14 cellular contexts compared by ENCODE assay signal in the genomic region with DNA sequence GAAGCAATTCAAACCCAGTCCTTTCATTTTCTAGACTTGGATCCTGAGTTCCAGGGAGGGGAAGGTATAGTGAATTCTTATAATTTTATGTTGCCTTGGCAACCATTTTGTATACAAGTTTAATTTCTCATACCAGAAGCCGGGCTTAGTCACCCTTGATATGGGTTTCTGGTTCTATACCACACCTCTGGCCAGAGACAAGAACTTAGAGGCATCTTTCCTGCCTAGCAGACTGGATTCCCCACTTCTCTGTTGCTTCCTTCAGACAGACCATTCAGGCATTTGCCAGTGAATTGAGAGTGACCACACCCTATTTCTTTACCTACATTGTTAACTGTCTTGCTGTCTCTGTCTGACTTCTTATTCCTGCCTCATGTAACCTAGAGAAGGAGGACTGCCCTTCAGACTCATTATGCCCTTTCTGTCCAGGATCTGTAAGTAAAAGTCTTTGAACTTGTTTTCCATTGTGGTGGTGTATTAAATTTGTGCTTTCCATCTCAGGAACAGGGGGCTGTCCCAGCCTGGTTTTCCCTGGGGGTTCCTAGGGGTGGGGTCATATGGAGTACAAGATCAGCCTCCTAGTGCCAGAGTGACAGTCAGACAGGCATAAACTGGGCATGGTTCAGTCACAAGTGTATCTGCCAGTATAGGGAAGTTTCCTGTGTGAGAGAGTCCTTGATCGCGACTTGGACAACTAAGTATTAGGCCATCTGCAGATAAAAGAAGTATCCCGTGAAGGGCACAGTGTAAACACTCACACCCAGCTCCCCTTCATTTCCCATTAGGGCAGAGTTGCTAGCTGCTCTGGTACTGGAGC. TPM values are rescaled to one million over a fixed set of nuclear protein-coding genes. Genes with fewer than 3 reads are reported as not detected.
DNase-seq lines count a peak whose midpoint lies in the region; FAIRE-seq and TF ChIP-seq lines count a peak whose summit lies in the region.
"Had no signal": no experiment of that assay in that cellular context is flagged by ENCODE, and none has a peak within 500 bp of the region (broad histone marks: within the 10 kb centered on the region; RNA-seq: fewer than 3 reads in every experiment).

No MANE protein-coding gene starts in this region.

- H3K9me3 ChIP-seq in neural cell (ENCODE audit: low read length), result no peaks in the 10 kb centered on the region
- no peaks in the 10 kb centered on the region for H3K9me3 ChIP-seq in spleen
- H3K9me3 ChIP-seq: pancreas, tibial nerve had no signal

- no peak overlapping the region for H3K9ac ChIP-seq in neural cell (ENCODE audit: low read length)

- H3K9me2 ChIP-seq in neural cell (ENCODE audit: insufficient read depth, low read length), result no peaks in the 10 kb centered on the region

- no peaks in the 10 kb centered on the region for H3K79me2 ChIP-seq in neural cell (replicated peaks; ENCODE audit: insufficient read depth, low read length)

- H3F3A ChIP-seq in neural cell (ENCODE audit: insufficient read depth, low read length, poor library complexity, severe bottlenecking), result peaks cover 2% of the 10 kb centered on the region

- no peak for FAIRE-seq in bronchial epithelial cell (lab: Jason Lieb, UNC)
- FAIRE-seq: A204.1, pancreas had no signal

- TF ChIP-seq CTCF in bronchial epithelial cell (IDR thresholded peaks at IDR 0.05; ENCODE audit: insufficient read depth, low read length, severe bottlenecking) (no peak), neural cell (IDR thresholded peaks at IDR 0.05; ENCODE audit: poor library complexity, severe bottlenecking) (no peak), spleen (IDR thresholded peaks at IDR 0.05 in 8 of 11, conservative IDR thresholded peaks at IDR 0.05 in 3 of 11) (no peak)

- H3K36me3 ChIP-seq in bronchial epithelial cell (ENCODE audit: control insufficient read depth, insufficient read depth, low read length), result no peaks in the 10 kb centered on the region
- H3K36me3 ChIP-seq in neural cell (ENCODE audit: insufficient read depth, low read length), result no peaks in the 10 kb centered on the region
- H3K36me3 ChIP-seq in spleen, result peaks cover 0 to 45% (median 5%) of the 10 kb centered on the region in 6 donors
- H3K36me3 ChIP-seq: pancreas, tibial nerve had no signal

- no peaks in the 10 kb centered on the region for H4K20me1 ChIP-seq in neural cell (ENCODE audit: insufficient read depth)

- peaks cover 28 to 91% (median 43%) of the 10 kb centered on the region in 6 donors for H3K4me1 ChIP-seq in spleen
- H3K4me1 ChIP-seq: pancreas had no signal

- H3K27ac ChIP-seq in neural cell (ENCODE audit: low read length), result peak overlapping the region; percentile 93
- H3K27ac ChIP-seq in spleen, result peak overlapping the region in 3 of 8 donors; percentile 10 to 52 (median 19)
- H3K27ac ChIP-seq: pancreas, tibial nerve had no signal

- no peak for TF ChIP-seq RAD21 in neural cell (conservative IDR thresholded peaks at IDR 0.05)

- no peak overlapping the region for H2AFZ ChIP-seq in neural cell (ENCODE audit: low read depth, low read length)

- no peak overlapping the region for H3K4me3 ChIP-seq in bronchial epithelial cell (ENCODE audit: low read depth, low read length)
- H3K4me3 ChIP-seq in neural cell (ENCODE audit: low read length), result no peak overlapping the region
- no peak overlapping the region for H3K4me3 ChIP-seq in spleen
- H3K4me3 ChIP-seq: pancreas, tibial nerve had no signal

- intact Hi-C loops in spleen (cut with DNase I; ENCODE audit: low total_unique reads), result no loop called here

- no peak for TF ChIP-seq POLR2A in spleen (IDR thresholded peaks at IDR 0.05)

- 71 to 81% (median 76%) methylated on average over 4 of the region's 4 CpGs for WGBS in spleen, 5 donors

- DNase-seq in NCI-H510A treated with DMSO at 0.1 percent for 48 hours (lab: John Stamatoyannopoulos, UW) (peak; percentile 11), NCI-H510A (lab: John Stamatoyannopoulos, UW) (no peak), T follicular helper cell (ENCODE audit: low read depth) (peak; percentile 32), bronchial epithelial cell (ENCODE audit: low read depth) (peak; percentile 49), NCI-H1930 (lab: John Stamatoyannopoulos, UW) (no peak), spleen (no peak), NCI-H524 (lab: John Stamatoyannopoulos, UW) (no peak)
- DNase-seq: activated CD8-positive, alpha-beta memory T cell treated with anti-CD3 and anti-CD28 coated beads, Interleukin-2, amount 50 U/mL, for 4 hours; NCI-H2029 treated with DMSO at 0.1 percent for 48 hours; pancreas had no signal

- H3K27me3 ChIP-seq in bronchial epithelial cell (ENCODE audit: control insufficient read depth, insufficient read depth, low read length) (peaks cover 2% of the 10 kb centered on the region), neural cell (ENCODE audit: insufficient read depth, low read depth, low read length) (no peaks in the 10 kb centered on the region), spleen (replicated peaks in 1 of 7) (no peaks in the 10 kb centered on the region)
- H3K27me3 ChIP-seq: pancreas, tibial nerve had no signal

- TF ChIP-seq EP300 in neural cell (conservative IDR thresholded peaks at IDR 0.05; ENCODE audit: poor library complexity, severe bottlenecking), result no peak

- H3K4me2 ChIP-seq in neural cell (ENCODE audit: low read length), result no peak overlapping the region

TF ChIP-seq in neural cell, 6 proteins besides CTCF, POLR2A, EP300 and RAD21:
- no peak for TF ChIP-seq MXI1 (conservative IDR thresholded peaks at IDR 0.05; ENCODE audit: poor library complexity, severe bottlenecking)
- TF ChIP-seq SMC3 (conservative IDR thresholded peaks at IDR 0.05; ENCODE audit: poor library complexity), result no peak
- TF ChIP-seq POLR2AphosphoS5 (IDR thresholded peaks at IDR 0.05), result no peak
- TF ChIP-seq TAF1 (IDR thresholded peaks at IDR 0.05; ENCODE audit: low read depth), result no peak
- TF ChIP-seq EZH2 (IDR thresholded peaks at IDR 0.05; ENCODE audit: borderline replicate concordance, insufficient read depth, low read length, poor library complexity, severe bottlenecking), result no peak
- TF ChIP-seq, protein P1, sequence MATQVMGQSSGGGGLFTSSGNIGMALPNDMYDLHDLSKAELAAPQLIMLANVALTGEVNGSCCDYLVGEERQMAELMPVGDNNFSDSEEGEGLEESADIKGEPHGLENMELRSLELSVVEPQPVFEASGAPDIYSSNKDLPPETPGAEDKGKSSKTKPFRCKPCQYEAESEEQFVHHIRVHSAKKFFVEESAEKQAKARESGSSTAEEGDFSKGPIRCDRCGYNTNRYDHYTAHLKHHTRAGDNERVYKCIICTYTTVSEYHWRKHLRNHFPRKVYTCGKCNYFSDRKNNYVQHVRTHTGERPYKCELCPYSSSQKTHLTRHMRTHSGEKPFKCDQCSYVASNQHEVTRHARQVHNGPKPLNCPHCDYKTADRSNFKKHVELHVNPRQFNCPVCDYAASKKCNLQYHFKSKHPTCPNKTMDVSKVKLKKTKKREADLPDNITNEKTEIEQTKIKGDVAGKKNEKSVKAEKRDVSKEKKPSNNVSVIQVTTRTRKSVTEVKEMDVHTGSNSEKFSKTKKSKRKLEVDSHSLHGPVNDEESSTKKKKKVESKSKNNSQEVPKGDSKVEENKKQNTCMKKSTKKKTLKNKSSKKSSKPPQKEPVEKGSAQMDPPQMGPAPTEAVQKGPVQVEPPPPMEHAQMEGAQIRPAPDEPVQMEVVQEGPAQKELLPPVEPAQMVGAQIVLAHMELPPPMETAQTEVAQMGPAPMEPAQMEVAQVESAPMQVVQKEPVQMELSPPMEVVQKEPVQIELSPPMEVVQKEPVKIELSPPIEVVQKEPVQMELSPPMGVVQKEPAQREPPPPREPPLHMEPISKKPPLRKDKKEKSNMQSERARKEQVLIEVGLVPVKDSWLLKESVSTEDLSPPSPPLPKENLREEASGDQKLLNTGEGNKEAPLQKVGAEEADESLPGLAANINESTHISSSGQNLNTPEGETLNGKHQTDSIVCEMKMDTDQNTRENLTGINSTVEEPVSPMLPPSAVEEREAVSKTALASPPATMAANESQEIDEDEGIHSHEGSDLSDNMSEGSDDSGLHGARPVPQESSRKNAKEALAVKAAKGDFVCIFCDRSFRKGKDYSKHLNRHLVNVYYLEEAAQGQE (IDR thresholded peaks at IDR 0.05; ENCODE audit: borderline replicate concordance), result no peak

RNA-seq across cellular contexts. Expression of a gene that starts 27.4 kb away (rescaled TPM):
- total RNA-seq in bronchial epithelial cell (not detected in 2 replicates), spleen (10 to 100 TPM in 5 of 7 donors, 1 to 10 TPM in 2; 7.1 to 42.7 (median 19.2) TPM)
- polyA plus RNA-seq in neural cell (not detected in 2 replicates), spleen (10 to 100 TPM in 2 of 3 donors, 1 to 10 TPM in 1; 4.8 to 16.0 (median 10.2) TPM)
- polyA minus RNA-seq in neural cell, result not detected in 2 replicates
- total RNA-seq: dermis microvascular lymphatic vessel endothelial cell had no signal

Comparison
In these comparisons a context has a peak if more than half of its experiments do, and no peak if none do; other contexts are left out.
1. DNase-seq: peak in NCI-H510A treated with DMSO at 0.1 percent for 48 hours (single experiment), T follicular helper cell (single experiment) and bronchial epithelial cell (single experiment); none in NCI-H510A (single experiment), NCI-H1930 (0 of 2), spleen (single experiment) and NCI-H524 (0 of 2).